ENCODE assay signal across 30 cellular contexts in genomic region chr6:79712616-79713015, GRCh38.
"Had no signal": no experiment of that assay in that cellular context is flagged by ENCODE, and none has a peak within 500 bp of the region (broad histone marks: within the 10 kb centered on the region; RNA-seq: fewer than 3 reads in every experiment).

No MANE protein-coding gene starts in this region.

- H3K4me1 ChIP-seq: adrenal gland, breast epithelium had no signal

- H3K4me3 ChIP-seq: adrenal gland, breast epithelium, cardiac muscle cell, coronary artery, esophagus muscularis mucosa, gastroesophageal sphincter, heart right ventricle had no signal

- H3K27me3 ChIP-seq: breast epithelium, cardiac muscle cell, esophagus muscularis mucosa, gastroesophageal sphincter, heart right ventricle had no signal

- H3K27ac ChIP-seq: adrenal gland, cardiac muscle cell, coronary artery, esophagus muscularis mucosa, gastroesophageal sphincter, heart right ventricle, WERI-Rb-1 had no signal

- DNase-seq: activated B cell treated with CpG ODN at 0.5 μM for 24 hours; activated CD4-positive, alpha-beta T cell treated with anti-CD3 and anti-CD28 coated beads for 48 hours; activated CD4-positive, alpha-beta T cell treated with anti-CD3 and anti-CD28 coated beads, Interleukin-2, amount 50 U/mL, for 1 hour; activated CD4-positive, alpha-beta T cell treated with anti-CD3 and anti-CD28 coated beads, Interleukin-2, amount 50 U/mL, for 48 hours; activated CD8-positive, alpha-beta memory T cell treated with anti-CD3 and anti-CD28 coated beads, Interleukin-2, amount 10 ng/mL, durations not matched to agents 7 days and 5 days; activated CD8-positive, alpha-beta memory T cell treated with anti-CD3 and anti-CD28 coated beads, Interleukin-2, amount 50 U/mL, for 4 hours; activated CD8-positive, alpha-beta T cell treated with anti-CD3 and anti-CD28 coated beads, Interleukin-2, amount 10 ng/mL, durations not matched to agents 7 days and 5 days; activated gamma-delta T cell; activated naive CD4-positive, alpha-beta T cell; activated naive CD4-positive, alpha-beta T cell treated with anti-CD3 and anti-CD28 coated beads, Interleukin-2, amount 10 ng/mL, durations not matched to agents 7 days and 5 days; activated T-cell treated with anti-CD3 and anti-CD28 coated beads for 4 hours; activated T-cell treated with anti-CD3 and anti-CD28 coated beads, Interleukin-2, amount 50 U/mL, for 24 hours; activated T-cell treated with anti-CD3 and anti-CD28 coated beads, Interleukin-2, amount 50 U/mL, for 72 hours; adrenal gland; amygdala; aorta; effector CD4-positive, alpha-beta T cell; effector memory CD8-positive, alpha-beta T cell; erythroblast; foreskin melanocyte; heart right ventricle; T-helper 1 cell; T-helper 17 cell; T1000; WERI-Rb-1 had no signal

- H3K36me3 ChIP-seq: adrenal gland, breast epithelium, cardiac muscle cell, esophagus muscularis mucosa, gastroesophageal sphincter, heart right ventricle, WERI-Rb-1 had no signal

- H3K9me3 ChIP-seq: adrenal gland, breast epithelium, esophagus muscularis mucosa, gastroesophageal sphincter, heart right ventricle had no signal
